8 cellular contexts compared by ENCODE assay signal in genomic region chr9:79573697-79573976, GRCh38. TPM values are rescaled to one million over a fixed set of nuclear protein-coding genes. Genes with fewer than 3 reads are reported as not detected.
DNase-seq lines count a peak whose midpoint lies in the region; ATAC-seq and TF ChIP-seq lines count a peak whose summit lies in the region.

No MANE protein-coding gene starts in this region.

- H3K4me3 ChIP-seq in cardiac muscle cell, result peak overlapping the region; percentile 94
- H3K4me3 ChIP-seq in ascending aorta, result peak overlapping the region; percentile 96
- peak overlapping the region; percentile 73 for H3K4me3 ChIP-seq in lower lobe of right lung
- peak overlapping the region; percentile 70 to 71 for H3K4me3 ChIP-seq in uterus

- H3K27ac ChIP-seq in cardiac muscle cell (no peak overlapping the region), ascending aorta (peak overlapping the region in 1 of 2 donors; percentile 88), lower lobe of right lung (peak overlapping the region; percentile 93), uterus (peak overlapping the region; percentile 91 to 96)

- H3K9me3 ChIP-seq in cardiac muscle cell (ENCODE audit: low read depth) (no peaks in the 10 kb centered on the region), ascending aorta (no peaks in the 10 kb centered on the region), lower lobe of right lung (no peaks in the 10 kb centered on the region), uterus (no peaks in the 10 kb centered on the region)

- H3K4me1 ChIP-seq in cardiac muscle cell (ENCODE audit: low read depth), result no peaks in the 10 kb centered on the region
- peaks cover 0 to 20% of the 10 kb centered on the region in 2 donors for H3K4me1 ChIP-seq in ascending aorta
- H3K4me1 ChIP-seq in lower lobe of right lung, result peaks cover 51% of the 10 kb centered on the region
- no peaks in the 10 kb centered on the region for H3K4me1 ChIP-seq in uterus

- ATAC-seq in Right ventricle myocardium inferior, result no peak
- no peak for ATAC-seq in lower lobe of right lung

- TF ChIP-seq CTCF in cardiac muscle cell (IDR thresholded peaks at IDR 0.05; ENCODE audit: low read depth, low read length) (no peak), ascending aorta (IDR thresholded peaks at IDR 0.05) (no peak), lower lobe of right lung (IDR thresholded peaks at IDR 0.05) (no peak), uterus (IDR thresholded peaks at IDR 0.05) (no peak)

- no peak for DNase-seq in cardiac muscle cell (ENCODE audit: low read depth in 1 of 2, low spot score in 1 of 2)
- no peak for DNase-seq in Right ventricle myocardium inferior (ENCODE audit: missing footprints)
- no peak for DNase-seq in ascending aorta (ENCODE audit: low spot score in 2 of 2)
- no peak for DNase-seq in lower lobe of right lung
- no peak for DNase-seq in uterus
- no peak for DNase-seq in effector CD8-positive, alpha-beta T cell (lab: John Stamatoyannopoulos, UW)
- DNase-seq in NCI-H82 treated with DMSO at 0.1 percent for 48 hours (lab: John Stamatoyannopoulos, UW; ENCODE audit: unreplicated experiment), result no peak
- no peak for DNase-seq in NCI-H446 (lab: John Stamatoyannopoulos, UW)

- H3K27me3 ChIP-seq in cardiac muscle cell (peaks cover 9% of the 10 kb centered on the region), ascending aorta (no peaks in the 10 kb centered on the region), lower lobe of right lung (ENCODE audit: low read depth) (peaks cover 9% of the 10 kb centered on the region), uterus (no peaks in the 10 kb centered on the region)

- TF ChIP-seq POLR2A in uterus (IDR thresholded peaks at IDR 0.05), result no peak

- H3K36me3 ChIP-seq in cardiac muscle cell (no peaks in the 10 kb centered on the region), ascending aorta (peaks cover 0 to 2% of the 10 kb centered on the region in 2 donors), lower lobe of right lung (no peaks in the 10 kb centered on the region), uterus (no peaks in the 10 kb centered on the region)

- intact Hi-C loops in Right ventricle myocardium inferior (cut with DNase I) (loop anchor here (5.0 kb wide), 1 partner anchor 49 kb away; no protein-coding TSS in a partner anchor), ascending aorta (cut with DNase I) (loop anchor here (2.0 to 5.0 kb wide), 2 partner anchors 111 to 489 kb away; no protein-coding TSS in a partner anchor), lower lobe of right lung (cut with DNase I) (no loop called here), uterus (cut with DNase I; ENCODE audit: low total_unique reads) (no loop called here)

RNA-seq across cellular contexts. Expression of gene TLE4, which starts 1.9 kb away (rescaled TPM):
- total RNA-seq in cardiac muscle cell (11.2 and 11.9 TPM in 2 replicates), Right ventricle myocardium inferior (12.1 TPM), ascending aorta (58.0 TPM), lower lobe of right lung (48.6 TPM), uterus (100 to 1,000 TPM in 1 of 4 donors, 10 to 100 TPM in 3; 21.1 to 134 (median 35.1) TPM)
- polyA plus RNA-seq in cardiac muscle cell, result 9.1 and 15.4 TPM in 2 replicates

Comparison
In these comparisons a context has a peak if more than half of its experiments do, and no peak if none do; other contexts are left out.
1. intact Hi-C loops: an anchor here in Right ventricle myocardium inferior (5.0 kb wide) and ascending aorta (2.0 to 5.0 kb wide); none called in lower lobe of right lung and uterus.